In genomic region chr1:242242983-242243382, GRCh38 we compare ENCODE assay signal across 15 cellular contexts.
DNase-seq lines count a peak whose midpoint lies in the region; ATAC-seq and TF ChIP-seq lines count a peak whose summit lies in the region.
"Had no signal": no experiment of that assay in that cellular context is flagged by ENCODE, and none has a peak within 500 bp of the region (broad histone marks: within the 10 kb centered on the region; RNA-seq: fewer than 3 reads in every experiment).

No MANE protein-coding gene starts in this region.

- TF ChIP-seq POLR2A in prostate gland (IDR thresholded peaks at IDR 0.05), result no peak

- 32% methylated on average over 6 of the region's 6 CpGs for WGBS in prostate gland

- H3K36me3 ChIP-seq in prostate gland, result no peaks in the 10 kb centered on the region
- H3K36me3 ChIP-seq: heart left ventricle had no signal

- peak; percentile 5 for ATAC-seq in GM19397 (IDR thresholded peaks at IDR 0.05; ENCODE audit: unreplicated experiment)
- peak; percentile 18 for ATAC-seq in HG03159 (IDR thresholded peaks at IDR 0.05; ENCODE audit: unreplicated experiment)
- ATAC-seq in GM18870 (IDR thresholded peaks at IDR 0.05; ENCODE audit: unreplicated experiment), result no peak

- no peaks in the 10 kb centered on the region for H3K9me3 ChIP-seq in prostate gland
- H3K9me3 ChIP-seq: heart left ventricle, SK-N-SH had no signal

- peaks cover 8% of the 10 kb centered on the region for H3K4me1 ChIP-seq in prostate gland (replicated peaks)
- H3K4me1 ChIP-seq: heart left ventricle had no signal

- TF ChIP-seq CTCF in prostate gland (IDR thresholded peaks at IDR 0.05), result no peak

- no peaks in the 10 kb centered on the region for H3K27me3 ChIP-seq in prostate gland (replicated peaks; ENCODE audit: insufficient read depth)
- H3K27me3 ChIP-seq: heart left ventricle had no signal

- H3K4me3 ChIP-seq in prostate gland, result no peak overlapping the region

- intact Hi-C loops in prostate gland (cut with DNase I), result no loop called here

- DNase-seq in prostate gland (ENCODE audit: low spot score) (peak; percentile 42), dermis blood vessel endothelial cell (no peak), GM03348 (ENCODE audit: low spot score) (no peak)
- DNase-seq in NK-92 treated with Interleukin-12 subunit alpha and Interleukin-12 subunit beta, amount 100 ng/mL, for 24 hours (lab: John Stamatoyannopoulos, UW), result no peak
- DNase-seq: activated CD4-positive, CD25-positive, alpha-beta regulatory T cell; activated T-cell treated with anti-CD3 and anti-CD28 coated beads, Interleukin-2, amount 50 U/mL, for 24 hours; aorta; GDM1; heart left ventricle; NCI-H82; SK-N-SH had no signal

- H3K27ac ChIP-seq in angular gyrus (ENCODE audit: low read depth, low read length), result peak overlapping the region; percentile 52
- H3K27ac ChIP-seq in prostate gland, result peak overlapping the region; percentile 21 to 82
